Comparison of ENCODE assay signal across 1 cellular context in genomic region chr16:636206-637080, GRCh38.
TF ChIP-seq lines count a peak whose summit lies in the region.

TSS of gene METTL26 (minus strand) at chr16:636305. CDS start at chr16:636290, 15 bp downstream.

TF ChIP-seq in HepG2, 621 proteins besides CTCF, POLR2A, EP300 and RAD21 (continued from another document and continues in another):
- TF ChIP-seq ZFP82 (CRISPR knock-in tag; IDR thresholded peaks at IDR 0.05; ENCODE audit: borderline replicate concordance) (peak; percentile 78; the same call in 1 of the 2 replicates), TEAD2 (CRISPR knock-in tag; IDR thresholded peaks at IDR 0.05) (no peak), ETS1 (CRISPR knock-in tag; IDR thresholded peaks at IDR 0.05) (0 out of 2 replicates have a peak, but pooled peaks have one; percentile 11), ARID4A (CRISPR knock-in tag; IDR thresholded peaks at IDR 0.05; ENCODE audit: borderline replicate concordance) (peak; percentile 95), ZNF512 (CRISPR knock-in tag; IDR thresholded peaks at IDR 0.05) (no peak), MYC (CRISPR knock-in tag; IDR thresholded peaks at IDR 0.05; ENCODE audit: borderline replicate concordance) (peak; percentile 95), SALL1 (CRISPR knock-in tag; IDR thresholded peaks at IDR 0.05) (peak; percentile 90), ZHX2 (IDR thresholded peaks at IDR 0.05; ENCODE audit: low read depth) (peak; percentile 41), ZHX2 (CRISPR knock-in tag; IDR thresholded peaks at IDR 0.05; ENCODE audit: borderline replicate concordance) (no peak; the same call in 1 of the 2 replicates), ZFY (CRISPR knock-in tag; IDR thresholded peaks at IDR 0.05) (peak; percentile 93), ARHGAP35 (CRISPR knock-in tag; IDR thresholded peaks at IDR 0.05; ENCODE audit: borderline replicate concordance) (0 out of 2 replicates have a peak, but pooled peaks have one; percentile 93), MAFK (conservative IDR thresholded peaks at IDR 0.05 in 1 of 2, IDR thresholded peaks at IDR 0.05 in 1 of 2; ENCODE audit: low read length in 2 of 2) (no peak), CREB1 (IDR thresholded peaks at IDR 0.05) (peak; percentile 40; the same call in 1 of the 2 replicates), CREB1 (CRISPR knock-in tag; IDR thresholded peaks at IDR 0.05) (no peak), HNRNPL (IDR thresholded peaks at IDR 0.05; ENCODE audit: low read depth, low read length) (0 out of 2 replicates have a peak, but pooled peaks have one; percentile 36), ZNF724P (CRISPR knock-in tag; IDR thresholded peaks at IDR 0.05; ENCODE audit: borderline replicate concordance) (peak; percentile 93), ZSCAN25 (CRISPR knock-in tag; IDR thresholded peaks at IDR 0.05) (no peak), ZNF687 (CRISPR knock-in tag; IDR thresholded peaks at IDR 0.05) (peak; percentile 93), RBM39 (IDR thresholded peaks at IDR 0.05; ENCODE audit: low read depth, low read length, poor library complexity, severe bottlenecking) (peak; percentile 63), ZNF564 (CRISPR knock-in tag; IDR thresholded peaks at IDR 0.05) (no peak), ZNF589 (CRISPR knock-in tag; conservative IDR thresholded peaks at IDR 0.05) (peak; percentile 92), CC2D1A (CRISPR knock-in tag; IDR thresholded peaks at IDR 0.05) (0 out of 2 replicates have a peak, but pooled peaks have one; percentile 16), YY1 (IDR thresholded peaks at IDR 0.05; ENCODE audit: insufficient read depth, insufficient replicate concordance, low read depth, low read length) (peak; percentile 79), TCF12 (IDR thresholded peaks at IDR 0.05) (no peak), TCF12 (CRISPR knock-in tag; IDR thresholded peaks at IDR 0.05) (0 out of 2 replicates have a peak, but pooled peaks have one; percentile 23), ZSCAN21 (CRISPR knock-in tag; IDR thresholded peaks at IDR 0.05; ENCODE audit: borderline replicate concordance) (peak; percentile 18; the same call in 1 of the 2 replicates), ATF2 (CRISPR knock-in tag; IDR thresholded peaks at IDR 0.05) (peak; percentile 46; the same call in 1 of the 2 replicates), HNRNPLL (IDR thresholded peaks at IDR 0.05; ENCODE audit: low read depth, low read length, poor library complexity, severe bottlenecking) (peak; percentile 70), MAX (IDR thresholded peaks at IDR 0.05) (peak; percentile 96), ZNF101 (CRISPR knock-in tag; IDR thresholded peaks at IDR 0.05; ENCODE audit: borderline replicate concordance, low read depth) (0 out of 2 replicates have a peak, but pooled peaks have one; percentile 63), ZNF547 (CRISPR knock-in tag; IDR thresholded peaks at IDR 0.05) (0 out of 2 replicates have a peak, but pooled peaks have one; percentile 11), MNT (IDR thresholded peaks at IDR 0.05) (peak; percentile 80)
